ENCODE assay signal across 1 cellular context in genomic region chr10:615583-616152, GRCh38.
TF ChIP-seq lines count a peak whose summit lies in the region.

No MANE protein-coding gene starts in this region.

TF ChIP-seq in GM12878, 131 proteins besides CTCF, POLR2A, EP300 and RAD21 (continued from another document):
- TF ChIP-seq E4F1 (IDR thresholded peaks at IDR 0.05; ENCODE audit: borderline replicate concordance, partially characterized antibody) (no peak), MXI1 (IDR thresholded peaks at IDR 0.05; ENCODE audit: low read depth, low read length) (no peak), ZBTB4 (CRISPR knock-in tag; IDR thresholded peaks at IDR 0.05) (no peak), ATF7 (IDR thresholded peaks at IDR 0.05; ENCODE audit: low read depth) (no peak), RAD51 (IDR thresholded peaks at IDR 0.05) (no peak), SRF (IDR thresholded peaks at IDR 0.05; ENCODE audit: low read depth in 2 of 2, low read length in 2 of 2) (no peak)
- TF ChIP-seq, protein P1, sequence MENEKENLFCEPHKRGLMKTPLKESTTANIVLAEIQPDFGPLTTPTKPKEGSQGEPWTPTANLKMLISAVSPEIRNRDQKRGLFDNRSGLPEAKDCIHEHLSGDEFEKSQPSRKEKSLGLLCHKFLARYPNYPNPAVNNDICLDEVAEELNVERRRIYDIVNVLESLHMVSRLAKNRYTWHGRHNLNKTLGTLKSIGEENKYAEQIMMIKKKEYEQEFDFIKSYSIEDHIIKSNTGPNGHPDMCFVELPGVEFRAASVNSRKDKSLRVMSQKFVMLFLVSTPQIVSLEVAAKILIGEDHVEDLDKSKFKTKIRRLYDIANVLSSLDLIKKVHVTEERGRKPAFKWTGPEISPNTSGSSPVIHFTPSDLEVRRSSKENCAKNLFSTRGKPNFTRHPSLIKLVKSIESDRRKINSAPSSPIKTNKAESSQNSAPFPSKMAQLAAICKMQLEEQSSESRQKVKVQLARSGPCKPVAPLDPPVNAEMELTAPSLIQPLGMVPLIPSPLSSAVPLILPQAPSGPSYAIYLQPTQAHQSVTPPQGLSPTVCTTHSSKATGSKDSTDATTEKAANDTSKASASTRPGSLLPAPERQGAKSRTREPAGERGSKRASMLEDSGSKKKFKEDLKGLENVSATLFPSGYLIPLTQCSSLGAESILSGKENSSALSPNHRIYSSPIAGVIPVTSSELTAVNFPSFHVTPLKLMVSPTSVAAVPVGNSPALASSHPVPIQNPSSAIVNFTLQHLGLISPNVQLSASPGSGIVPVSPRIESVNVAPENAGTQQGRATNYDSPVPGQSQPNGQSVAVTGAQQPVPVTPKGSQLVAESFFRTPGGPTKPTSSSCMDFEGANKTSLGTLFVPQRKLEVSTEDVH (IDR thresholded peaks at IDR 0.05; ENCODE audit: low read depth, partially characterized antibody), result no peak
- TF ChIP-seq, protein P2, sequence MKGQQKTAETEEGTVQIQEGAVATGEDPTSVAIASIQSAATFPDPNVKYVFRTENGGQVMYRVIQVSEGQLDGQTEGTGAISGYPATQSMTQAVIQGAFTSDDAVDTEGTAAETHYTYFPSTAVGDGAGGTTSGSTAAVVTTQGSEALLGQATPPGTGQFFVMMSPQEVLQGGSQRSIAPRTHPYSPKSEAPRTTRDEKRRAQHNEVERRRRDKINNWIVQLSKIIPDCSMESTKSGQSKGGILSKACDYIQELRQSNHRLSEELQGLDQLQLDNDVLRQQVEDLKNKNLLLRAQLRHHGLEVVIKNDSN (IDR thresholded peaks at IDR 0.05; ENCODE audit: borderline replicate concordance, extremely low read length, insufficient read depth, low read depth, low read length), result no peak
